28 cellular contexts compared by ENCODE assay signal in genomic region chr16:61374071-61374470, GRCh38.
"Had no signal": no experiment of that assay in that cellular context is flagged by ENCODE, and none has a peak within 500 bp of the region (broad histone marks: within the 10 kb centered on the region; RNA-seq: fewer than 3 reads in every experiment).

No MANE protein-coding gene starts in this region.

- H3K27me3 ChIP-seq: stomach, suprapubic skin, testis, thyroid gland, tibial artery, tibial nerve, transverse colon, upper lobe of left lung, upper lobe of right lung, uterus, vagina had no signal

- H3K4me1 Mint-ChIP-seq: stimulated activated memory B cell treated with anti-CD40 and anti-IgM and Interleukin-4, amounts not matched to agents 10 μg/mL and 1 μg/mL and 100 μg/mL, for 72 hours; stimulated activated naive B cell treated with anti-CD40 and anti-IgM and Interleukin-4, amounts not matched to agents 10 μg/mL and 1 μg/mL and 100 μg/mL, for 72 hours; stimulated activated naive CD8-positive, alpha-beta T cell treated with anti-CD3 and anti-CD28 coated beads, Interleukin-15, amount 100 ng/mL, for 72 hours had no signal

- ATAC-seq: stimulated activated memory B cell treated with anti-CD40 and anti-IgM and Interleukin-4, amounts not matched to agents 10 μg/mL and 1 μg/mL and 100 μg/mL, for 72 hours; stimulated activated naive B cell treated with anti-CD40 and anti-IgM and Interleukin-4, amounts not matched to agents 10 μg/mL and 1 μg/mL and 100 μg/mL, for 72 hours; stimulated activated naive CD8-positive, alpha-beta T cell treated with anti-CD3 and anti-CD28 coated beads, Interleukin-15, amount 100 ng/mL, for 72 hours; stimulated activated naive CD8-positive, alpha-beta T cell treated with anti-CD3 and anti-CD28 coated beads, Interleukin-15, Interleukin-2, amounts not matched to agents 100 U/mL and 50 U/mL, for 24 hours; upper lobe of right lung had no signal

- H3K4me1 ChIP-seq: stomach, suprapubic skin, testis, thyroid gland, tibial artery, tibial nerve, transverse colon, upper lobe of left lung, upper lobe of right lung, uterus, vagina had no signal

- H3K9me3 Mint-ChIP-seq: stimulated activated memory B cell treated with anti-CD40 and anti-IgM and Interleukin-4, amounts not matched to agents 10 μg/mL and 1 μg/mL and 100 μg/mL, for 72 hours; type B pancreatic cell had no signal

- FAIRE-seq: urothelium cell line had no signal

- H3K4me3 ChIP-seq: stomach, suprapubic skin, testis, thoracic aorta, thyroid gland, tibial artery, tibial nerve, transverse colon, upper lobe of left lung, upper lobe of right lung, uterus, vagina had no signal

- H3K27ac ChIP-seq: stomach, suprapubic skin, testis, thoracic aorta, thyroid gland, tibial artery, tibial nerve, transverse colon, upper lobe of left lung, upper lobe of right lung, uterus, vagina had no signal

- H3K4me3 Mint-ChIP-seq: stimulated activated memory B cell treated with anti-CD40 and anti-IgM and Interleukin-4, amounts not matched to agents 10 μg/mL and 1 μg/mL and 100 μg/mL, for 72 hours; stimulated activated naive B cell treated with anti-CD40 and anti-IgM and Interleukin-4, amounts not matched to agents 10 μg/mL and 1 μg/mL and 100 μg/mL, for 72 hours; stimulated activated naive CD8-positive, alpha-beta T cell treated with anti-CD3 and anti-CD28 coated beads, Interleukin-15, amount 100 ng/mL, for 72 hours; stimulated activated naive CD8-positive, alpha-beta T cell treated with anti-CD3 and anti-CD28 coated beads, Interleukin-15, Interleukin-2, amounts not matched to agents 100 ng/mL and 50 ng/mL, for 24 hours; type B pancreatic cell had no signal

- H3K9me3 ChIP-seq: stomach, suprapubic skin, testis, thoracic aorta, thyroid gland, tibial artery, transverse colon, upper lobe of left lung, upper lobe of right lung, uterus, vagina had no signal

- H3K36me3 Mint-ChIP-seq: stimulated activated memory B cell treated with anti-CD40 and anti-IgM and Interleukin-4, amounts not matched to agents 10 μg/mL and 1 μg/mL and 100 μg/mL, for 72 hours; stimulated activated naive B cell treated with anti-CD40 and anti-IgM and Interleukin-4, amounts not matched to agents 10 μg/mL and 1 μg/mL and 100 μg/mL, for 72 hours; type B pancreatic cell had no signal

- DNase-seq: stimulated activated CD4-positive, alpha-beta T cell treated with anti-CD3 and anti-CD28 coated beads, Interleukin-2, amount 100 ng/mL, for 24 hours; stimulated activated CD4-positive, alpha-beta T cell treated with anti-CD3 and anti-CD28 coated beads, Interleukin-2, amount 100 ng/mL, for 48 hours; stimulated activated CD4-positive, alpha-beta T cell treated with anti-CD3 and anti-CD28 coated beads, Interleukin-4, amount 100 ng/mL, for 1 hour; stimulated activated CD4-positive, alpha-beta T cell treated with anti-CD3 and anti-CD28 coated beads, Interleukin-4, amount 100 ng/mL, for 24 hours; stimulated activated CD4-positive, alpha-beta T cell treated with anti-CD3 and anti-CD28 coated beads, Interleukin-4, amount 100 ng/mL, for 4 hours; stimulated activated CD8-positive, alpha-beta memory T cell treated with anti-CD3 and anti-CD28 coated beads, Interleukin-4, amount 100 ng/mL, for 48 hours; stimulated activated naive B cell treated with anti-CD40 and anti-IgM and Interleukin-4, amounts not matched to agents 10 μg/mL and 1 μg/mL and 100 μg/mL, for 72 hours; stimulated activated naive CD4-positive, alpha-beta T cell; stimulated activated naive CD4-positive, alpha-beta T cell treated with Interleukin-2 at 50 U/mL for 16 hours; stimulated activated naive CD8-positive, alpha-beta T cell treated with anti-CD3 and anti-CD28 coated beads, Interleukin-15, amount 100 ng/mL, for 72 hours; stimulated activated naive CD8-positive, alpha-beta T cell treated with anti-CD3 and anti-CD28 coated beads, Interleukin-15, Interleukin-2, amounts not matched to agents 100 U/mL and 50 U/mL, for 24 hours; stomach; substantia nigra; testis; thyroid gland; tibial artery; transverse colon; upper lobe of left lung; upper lobe of right lung; uterus had no signal

- H3K27ac Mint-ChIP-seq: stimulated activated memory B cell treated with anti-CD40 and anti-IgM and Interleukin-4, amounts not matched to agents 10 μg/mL and 1 μg/mL and 100 μg/mL, for 72 hours; stimulated activated naive B cell treated with anti-CD40 and anti-IgM and Interleukin-4, amounts not matched to agents 10 μg/mL and 1 μg/mL and 100 μg/mL, for 72 hours; stimulated activated naive CD8-positive, alpha-beta T cell treated with anti-CD3 and anti-CD28 coated beads, Interleukin-15, Interleukin-2, amounts not matched to agents 100 ng/mL and 50 ng/mL, for 24 hours; type B pancreatic cell had no signal

- H3K27me3 Mint-ChIP-seq: stimulated activated memory B cell treated with anti-CD40 and anti-IgM and Interleukin-4, amounts not matched to agents 10 μg/mL and 1 μg/mL and 100 μg/mL, for 72 hours; stimulated activated naive B cell treated with anti-CD40 and anti-IgM and Interleukin-4, amounts not matched to agents 10 μg/mL and 1 μg/mL and 100 μg/mL, for 72 hours; stimulated activated naive CD8-positive, alpha-beta T cell treated with anti-CD3 and anti-CD28 coated beads, Interleukin-15, amount 100 ng/mL, for 72 hours; stimulated activated naive CD8-positive, alpha-beta T cell treated with anti-CD3 and anti-CD28 coated beads, Interleukin-15, Interleukin-2, amounts not matched to agents 100 ng/mL and 50 ng/mL, for 24 hours had no signal

- H3K36me3 ChIP-seq: stomach, suprapubic skin, thoracic aorta, thyroid gland, tibial artery, tibial nerve, transverse colon, upper lobe of left lung, upper lobe of right lung, uterus, vagina had no signal
